Comparison of ENCODE assay signal across 8 cellular contexts in genomic region chr1:208243851-208244583, GRCh38. TPM values are rescaled to one million over a fixed set of nuclear protein-coding genes. Genes with fewer than 3 reads are reported as not detected.
DNase-seq lines count a peak whose midpoint lies in the region; ATAC-seq, FAIRE-seq and TF ChIP-seq lines count a peak whose summit lies in the region.

A gene with protein sequence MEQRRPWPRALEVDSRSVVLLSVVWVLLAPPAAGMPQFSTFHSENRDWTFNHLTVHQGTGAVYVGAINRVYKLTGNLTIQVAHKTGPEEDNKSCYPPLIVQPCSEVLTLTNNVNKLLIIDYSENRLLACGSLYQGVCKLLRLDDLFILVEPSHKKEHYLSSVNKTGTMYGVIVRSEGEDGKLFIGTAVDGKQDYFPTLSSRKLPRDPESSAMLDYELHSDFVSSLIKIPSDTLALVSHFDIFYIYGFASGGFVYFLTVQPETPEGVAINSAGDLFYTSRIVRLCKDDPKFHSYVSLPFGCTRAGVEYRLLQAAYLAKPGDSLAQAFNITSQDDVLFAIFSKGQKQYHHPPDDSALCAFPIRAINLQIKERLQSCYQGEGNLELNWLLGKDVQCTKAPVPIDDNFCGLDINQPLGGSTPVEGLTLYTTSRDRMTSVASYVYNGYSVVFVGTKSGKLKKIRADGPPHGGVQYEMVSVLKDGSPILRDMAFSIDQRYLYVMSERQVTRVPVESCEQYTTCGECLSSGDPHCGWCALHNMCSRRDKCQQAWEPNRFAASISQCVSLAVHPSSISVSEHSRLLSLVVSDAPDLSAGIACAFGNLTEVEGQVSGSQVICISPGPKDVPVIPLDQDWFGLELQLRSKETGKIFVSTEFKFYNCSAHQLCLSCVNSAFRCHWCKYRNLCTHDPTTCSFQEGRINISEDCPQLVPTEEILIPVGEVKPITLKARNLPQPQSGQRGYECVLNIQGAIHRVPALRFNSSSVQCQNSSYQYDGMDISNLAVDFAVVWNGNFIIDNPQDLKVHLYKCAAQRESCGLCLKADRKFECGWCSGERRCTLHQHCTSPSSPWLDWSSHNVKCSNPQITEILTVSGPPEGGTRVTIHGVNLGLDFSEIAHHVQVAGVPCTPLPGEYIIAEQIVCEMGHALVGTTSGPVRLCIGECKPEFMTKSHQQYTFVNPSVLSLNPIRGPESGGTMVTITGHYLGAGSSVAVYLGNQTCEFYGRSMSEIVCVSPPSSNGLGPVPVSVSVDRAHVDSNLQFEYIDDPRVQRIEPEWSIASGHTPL (N-terminal part only) (minus strand): TSS chr1:208244384. CDS start chr1:208217922, 26,462 bp downstream.

- POLR2A ChIA-PET in WTC11 (lab: Charles Lee) = interaction anchor here (0.7 to 1.6 kb wide), 4 partner anchors 11 to 1136 kb away, joined by 3 read pairs; no protein-coding TSS in a partner anchor

- in situ Hi-C loops in HAP-1 (cut with MboI; ENCODE audit: low sequenced_read_pairs) = no loop called here

- ATAC-seq in CD4-positive, CD25-positive, alpha-beta regulatory T cell (ENCODE audit: low read depth in 2 of 2) = peak; percentile 67 to 74
- peak; percentile 77 for ATAC-seq in WTC11

- H3K27ac ChIP-seq in CD4-positive, CD25-positive, alpha-beta regulatory T cell (ENCODE audit: insufficient read depth, low read length, poor library complexity, severe bottlenecking) = peak within 1 kb of the TSS; percentile 30
- H3K27ac ChIP-seq in caudate nucleus (ENCODE audit: low read depth, low read length) = peak within 1 kb of the TSS; percentile 90
- H3K27ac ChIP-seq in small intestine (ENCODE audit: low read depth in 1 of 2, low read length in 1 of 2) = peak within 1 kb of the TSS; percentile 85 to 91

- CTCF ChIA-PET in WTC11 (lab: Charles Lee) = interaction anchor here (0.5 to 5.5 kb wide), 39 partner anchors 9 to 1111 kb away, joined by 3 to 78 read pairs (median 5); no protein-coding TSS in a partner anchor

- H3K9me3 Mint-ChIP-seq in CD4-positive, CD25-positive, alpha-beta regulatory T cell = no peaks in the 10 kb centered on the region
- no peaks in the 10 kb centered on the region for H3K9me3 Mint-ChIP-seq in WTC11

- FAIRE-seq in small intestine (lab: Jason Lieb, UNC) = no peak
- no peak for FAIRE-seq in D721Med (lab: Jason Lieb, UNC)

- no peaks in the 10 kb centered on the region for H3K9me3 ChIP-seq in CD4-positive, CD25-positive, alpha-beta regulatory T cell (ENCODE audit: control insufficient read depth in 2 of 2, low read length in 2 of 2)
- H3K9me3 ChIP-seq in HAP-1 (no peaks in the 10 kb centered on the region), small intestine (ENCODE audit: control insufficient read depth, low read depth) (no peaks in the 10 kb centered on the region)

- H3K27me3 Mint-ChIP-seq in CD4-positive, CD25-positive, alpha-beta regulatory T cell = peaks cover 57% of the 10 kb centered on the region
- H3K27me3 Mint-ChIP-seq in WTC11 (ENCODE audit: low read depth) = peaks cover 53% of the 10 kb centered on the region

- no peaks in the 10 kb centered on the region for H3K36me3 ChIP-seq in CD4-positive, CD25-positive, alpha-beta regulatory T cell (ENCODE audit: control insufficient read depth, insufficient read depth, low read length)
- H3K36me3 ChIP-seq in HAP-1 (replicated peaks) (no peaks in the 10 kb centered on the region), small intestine (ENCODE audit: control insufficient read depth in 2 of 2, insufficient read depth in 2 of 2, low read length in 2 of 2) (no peaks in the 10 kb centered on the region)

- peaks cover 21% of the 10 kb centered on the region for H3K27me3 ChIP-seq in CD4-positive, CD25-positive, alpha-beta regulatory T cell (ENCODE audit: control insufficient read depth, insufficient read depth, low read length)
- H3K27me3 ChIP-seq in HAP-1 (ENCODE audit: low read depth) = peaks cover 19% of the 10 kb centered on the region
- H3K27me3 ChIP-seq in small intestine (ENCODE audit: control insufficient read depth in 2 of 2, insufficient read depth in 2 of 2, low read length in 2 of 2) = no peaks in the 10 kb centered on the region

- TF ChIP-seq CTCF in WTC11 (IDR thresholded peaks at IDR 0.05) = no peak
- TF ChIP-seq CTCF in D721Med (IDR thresholded peaks at IDR 0.05; ENCODE audit: insufficient read depth, missing control alignments) = no peak

- 0 to 1% (median 1%) methylated on average over 75 to 84 of the region's 84 CpGs for WGBS in small intestine, 3 donors

- H3K4me3 Mint-ChIP-seq in CD4-positive, CD25-positive, alpha-beta regulatory T cell = peak within 1 kb of the TSS; percentile 81 to 90 (median 85)
- H3K4me3 Mint-ChIP-seq in WTC11 = peak within 1 kb of the TSS; percentile 90

- H3K4me1 Mint-ChIP-seq in CD4-positive, CD25-positive, alpha-beta regulatory T cell = peaks cover 5 to 21% (median 8%) of the 10 kb centered on the region in 4 donors
- H3K4me1 Mint-ChIP-seq in WTC11 = peaks cover 28% of the 10 kb centered on the region

- peaks cover 25% of the 10 kb centered on the region for H3K4me1 ChIP-seq in CD4-positive, CD25-positive, alpha-beta regulatory T cell (ENCODE audit: control insufficient read depth, insufficient read depth, low read length, poor library complexity, severe bottlenecking)
- peaks cover 7% of the 10 kb centered on the region; the same call in 1 of the 2 replicates for H3K4me1 ChIP-seq in HAP-1
- H3K4me1 ChIP-seq in small intestine (ENCODE audit: control insufficient read depth in 2 of 2, insufficient read depth in 1 of 2, low read depth in 1 of 2, low read length in 1 of 2) = peaks cover 0 to 5% of the 10 kb centered on the region in 2 donors

- H3K36me3 Mint-ChIP-seq in CD4-positive, CD25-positive, alpha-beta regulatory T cell = no peaks in the 10 kb centered on the region
- H3K36me3 Mint-ChIP-seq in WTC11 = no peaks in the 10 kb centered on the region

- peak; percentile 28 to 82 (median 48) for DNase-seq in CD4-positive, CD25-positive, alpha-beta regulatory T cell
- DNase-seq in HAP-1 (ENCODE audit: low spot score in 2 of 2) = peak; percentile 61 to 83
- DNase-seq in NCI-H2171 (lab: John Stamatoyannopoulos, UW) = peak; percentile 53
- DNase-seq in WTC11 (ENCODE audit: low spot score) = peak; percentile 79
- peak in 41 of 61 donors; percentile 27 to 84 (median 56) for DNase-seq in caudate nucleus (lab: John Stamatoyannopoulos, UW)
- DNase-seq in iPS-NIHi7 (ENCODE audit: extremely low spot score) = peak; percentile 83
- DNase-seq in small intestine = peak; percentile 89
- no peak for DNase-seq in D721Med (ENCODE audit: insufficient read length, low spot score)

- H3K27ac Mint-ChIP-seq in CD4-positive, CD25-positive, alpha-beta regulatory T cell = peak within 1 kb of the TSS in 2 of 3 donors; percentile 1 to 83
- H3K27ac Mint-ChIP-seq in WTC11 = no peak within 1 kb of the TSS

- peak within 1 kb of the TSS; percentile 77 for H3K4me3 ChIP-seq in CD4-positive, CD25-positive, alpha-beta regulatory T cell (ENCODE audit: low read depth, low read length)
- H3K4me3 ChIP-seq in HAP-1 (peak within 1 kb of the TSS; percentile 41), small intestine (ENCODE audit: low read depth in 1 of 2, low read length in 2 of 2) (peak within 1 kb of the TSS; percentile 68 to 72)

TF ChIP-seq in WTC11, 78 proteins besides CTCF, POLR2A, EP300 and RAD21 (continues in another document):
- TF ChIP-seq TP53 (CRISPR knock-in tag; IDR thresholded peaks at IDR 0.05) (no peak), FOXP1 (CRISPR knock-in tag; IDR thresholded peaks at IDR 0.05; ENCODE audit: borderline replicate concordance) (no peak), ESRRA (CRISPR knock-in tag; IDR thresholded peaks at IDR 0.05; ENCODE audit: borderline replicate concordance) (no peak), ARID4B (CRISPR knock-in tag; IDR thresholded peaks at IDR 0.05; ENCODE audit: borderline replicate concordance) (peak; percentile 38; the same call in 1 of the 2 replicates)
- TF ChIP-seq, protein P1, sequence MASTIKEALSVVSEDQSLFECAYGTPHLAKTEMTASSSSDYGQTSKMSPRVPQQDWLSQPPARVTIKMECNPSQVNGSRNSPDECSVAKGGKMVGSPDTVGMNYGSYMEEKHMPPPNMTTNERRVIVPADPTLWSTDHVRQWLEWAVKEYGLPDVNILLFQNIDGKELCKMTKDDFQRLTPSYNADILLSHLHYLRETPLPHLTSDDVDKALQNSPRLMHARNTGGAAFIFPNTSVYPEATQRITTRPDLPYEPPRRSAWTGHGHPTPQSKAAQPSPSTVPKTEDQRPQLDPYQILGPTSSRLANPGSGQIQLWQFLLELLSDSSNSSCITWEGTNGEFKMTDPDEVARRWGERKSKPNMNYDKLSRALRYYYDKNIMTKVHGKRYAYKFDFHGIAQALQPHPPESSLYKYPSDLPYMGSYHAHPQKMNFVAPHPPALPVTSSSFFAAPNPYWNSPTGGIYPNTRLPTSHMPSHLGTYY (CRISPR knock-in tag; IDR thresholded peaks at IDR 0.05) = no peak

RNA-seq across cellular contexts. Expression of the gene that starts here (rescaled TPM):
- total RNA-seq in CD4-positive, CD25-positive, alpha-beta regulatory T cell = 0.62 TPM
- under 1 TPM in 2 of 4 donors, not detected in 2; 0.02 to 0.16 TPM for polyA plus RNA-seq in CD4-positive, CD25-positive, alpha-beta regulatory T cell
- total RNA-seq in WTC11 (2021) = 2.4 to 4.2 TPM (median 3.5 TPM) in 3 replicates
- polyA plus RNA-seq in small intestine = 10 to 100 TPM; 10.7 to 17.8 (median 12.5) TPM

Comparison
In these comparisons a context has a peak if more than half of its experiments do, and no peak if none do; other contexts are left out.
1. RNA of the gene that starts here (polyA plus RNA-seq): 10.7 to 17.8 TPM in small intestine; 0.02 to 0.16 TPM in CD4-positive, CD25-positive, alpha-beta regulatory T cell; every median in the first group is over 10 times any median in the second.
2. Peak in DNase-seq, ATAC-seq, H3K4me3 ChIP-seq and H3K27ac ChIP-seq in CD4-positive, CD25-positive, alpha-beta regulatory T cell; RNA of the gene not detected or under 1 TPM.
3. H3K27ac ChIP-seq: peak in every context shown above with its lines; median percentile 90 in caudate nucleus; 88 in small intestine; 30 in CD4-positive, CD25-positive, alpha-beta regulatory T cell.
4. Peak in every context shown above with its lines, with median percentiles within 50 percentile points of each other: H3K4me3 ChIP-seq.